1 cellular context compared by ENCODE assay signal in the genomic region with DNA sequence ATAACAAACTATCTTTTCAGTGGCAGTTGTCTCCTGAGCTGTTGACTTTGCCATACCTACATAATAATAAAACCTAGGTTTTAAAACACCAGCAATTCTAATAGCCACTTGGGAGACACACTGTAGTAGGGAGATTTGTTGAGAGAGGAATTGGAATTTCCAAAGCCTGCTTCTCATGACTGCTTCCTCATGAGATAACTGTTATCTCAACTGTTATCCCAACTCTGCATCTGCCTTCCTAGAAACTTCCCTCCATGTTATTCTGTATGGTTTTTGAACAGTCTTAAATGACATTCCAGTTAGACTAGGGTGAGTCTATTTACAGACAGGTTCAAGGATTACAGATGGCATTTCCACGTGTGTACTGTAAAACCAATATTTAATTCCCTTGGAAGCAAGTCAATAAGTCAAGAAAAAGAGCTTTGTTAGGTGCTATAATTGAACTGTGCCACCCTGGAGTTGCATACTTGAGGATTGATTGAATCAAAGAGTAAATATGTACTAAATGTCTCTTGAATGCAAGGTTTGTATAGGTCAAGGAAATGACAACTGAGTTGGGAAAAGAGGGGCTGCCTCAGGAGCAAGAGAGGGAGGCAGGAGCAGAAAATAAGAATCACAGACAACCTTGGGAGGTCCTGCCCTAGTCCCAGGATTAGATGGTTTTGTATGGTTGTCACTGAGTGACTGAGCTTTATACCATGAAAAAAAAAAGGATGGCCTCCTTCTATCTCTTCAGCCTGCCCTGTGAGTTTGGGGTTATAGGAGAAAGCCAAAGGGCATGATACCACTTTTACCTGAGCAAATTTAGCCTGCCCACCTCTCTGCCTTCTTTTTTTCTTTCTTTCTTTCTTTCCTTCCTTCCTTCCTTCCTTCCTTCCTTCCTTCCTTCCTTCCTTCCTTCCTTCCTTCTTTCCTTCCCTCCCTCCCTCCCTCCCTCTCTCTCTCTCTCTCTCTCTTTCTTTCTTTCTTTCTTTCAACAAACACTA.
TF ChIP-seq lines count a peak whose summit lies in the region.

No MANE protein-coding gene starts in this region.

TF ChIP-seq in HepG2, 621 proteins besides CTCF, POLR2A, EP300 and RAD21 (continued from another document):
- TF ChIP-seq, protein P1, sequence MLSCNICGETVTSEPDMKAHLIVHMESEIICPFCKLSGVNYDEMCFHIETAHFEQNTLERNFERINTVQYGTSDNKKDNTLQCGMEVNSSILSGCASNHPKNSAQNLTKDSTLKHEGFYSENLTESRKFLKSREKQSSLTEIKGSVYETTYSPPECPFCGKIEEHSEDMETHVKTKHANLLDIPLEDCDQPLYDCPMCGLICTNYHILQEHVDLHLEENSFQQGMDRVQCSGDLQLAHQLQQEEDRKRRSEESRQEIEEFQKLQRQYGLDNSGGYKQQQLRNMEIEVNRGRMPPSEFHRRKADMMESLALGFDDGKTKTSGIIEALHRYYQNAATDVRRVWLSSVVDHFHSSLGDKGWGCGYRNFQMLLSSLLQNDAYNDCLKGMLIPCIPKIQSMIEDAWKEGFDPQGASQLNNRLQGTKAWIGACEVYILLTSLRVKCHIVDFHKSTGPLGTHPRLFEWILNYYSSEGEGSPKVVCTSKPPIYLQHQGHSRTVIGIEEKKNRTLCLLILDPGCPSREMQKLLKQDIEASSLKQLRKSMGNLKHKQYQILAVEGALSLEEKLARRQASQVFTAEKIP (CRISPR knock-in tag; IDR thresholded peaks at IDR 0.05; ENCODE audit: borderline replicate concordance): no peak
- TF ChIP-seq, protein P2, sequence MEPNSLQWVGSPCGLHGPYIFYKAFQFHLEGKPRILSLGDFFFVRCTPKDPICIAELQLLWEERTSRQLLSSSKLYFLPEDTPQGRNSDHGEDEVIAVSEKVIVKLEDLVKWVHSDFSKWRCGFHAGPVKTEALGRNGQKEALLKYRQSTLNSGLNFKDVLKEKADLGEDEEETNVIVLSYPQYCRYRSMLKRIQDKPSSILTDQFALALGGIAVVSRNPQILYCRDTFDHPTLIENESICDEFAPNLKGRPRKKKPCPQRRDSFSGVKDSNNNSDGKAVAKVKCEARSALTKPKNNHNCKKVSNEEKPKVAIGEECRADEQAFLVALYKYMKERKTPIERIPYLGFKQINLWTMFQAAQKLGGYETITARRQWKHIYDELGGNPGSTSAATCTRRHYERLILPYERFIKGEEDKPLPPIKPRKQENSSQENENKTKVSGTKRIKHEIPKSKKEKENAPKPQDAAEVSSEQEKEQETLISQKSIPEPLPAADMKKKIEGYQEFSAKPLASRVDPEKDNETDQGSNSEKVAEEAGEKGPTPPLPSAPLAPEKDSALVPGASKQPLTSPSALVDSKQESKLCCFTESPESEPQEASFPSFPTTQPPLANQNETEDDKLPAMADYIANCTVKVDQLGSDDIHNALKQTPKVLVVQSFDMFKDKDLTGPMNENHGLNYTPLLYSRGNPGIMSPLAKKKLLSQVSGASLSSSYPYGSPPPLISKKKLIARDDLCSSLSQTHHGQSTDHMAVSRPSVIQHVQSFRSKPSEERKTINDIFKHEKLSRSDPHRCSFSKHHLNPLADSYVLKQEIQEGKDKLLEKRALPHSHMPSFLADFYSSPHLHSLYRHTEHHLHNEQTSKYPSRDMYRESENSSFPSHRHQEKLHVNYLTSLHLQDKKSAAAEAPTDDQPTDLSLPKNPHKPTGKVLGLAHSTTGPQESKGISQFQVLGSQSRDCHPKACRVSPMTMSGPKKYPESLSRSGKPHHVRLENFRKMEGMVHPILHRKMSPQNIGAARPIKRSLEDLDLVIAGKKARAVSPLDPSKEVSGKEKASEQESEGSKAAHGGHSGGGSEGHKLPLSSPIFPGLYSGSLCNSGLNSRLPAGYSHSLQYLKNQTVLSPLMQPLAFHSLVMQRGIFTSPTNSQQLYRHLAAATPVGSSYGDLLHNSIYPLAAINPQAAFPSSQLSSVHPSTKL (CRISPR knock-in tag; IDR thresholded peaks at IDR 0.05): peak; percentile 91
- TF ChIP-seq SAP130 (CRISPR knock-in tag; IDR thresholded peaks at IDR 0.05; ENCODE audit: low read depth) (peak; percentile 78), CBX1 (IDR thresholded peaks at IDR 0.05; ENCODE audit: low read depth) (no peak), ZNF619 (CRISPR knock-in tag; IDR thresholded peaks at IDR 0.05) (no peak), CHD4 (IDR thresholded peaks at IDR 0.05; ENCODE audit: borderline replicate concordance, low read length) (no peak), MTA1 (CRISPR knock-in tag; IDR thresholded peaks at IDR 0.05; ENCODE audit: borderline replicate concordance) (no peak), SAFB2 (CRISPR knock-in tag; IDR thresholded peaks at IDR 0.05; ENCODE audit: borderline replicate concordance, low read depth) (no peak), HOXA9 (CRISPR knock-in tag; IDR thresholded peaks at IDR 0.05; ENCODE audit: borderline replicate concordance) (no peak), SSRP1 (CRISPR knock-in tag; IDR thresholded peaks at IDR 0.05) (no peak), CCAR2 (optimal IDR thresholded peaks at IDR 0.05; ENCODE audit: low read depth, low read length) (no peak)
- TF ChIP-seq, protein P3, sequence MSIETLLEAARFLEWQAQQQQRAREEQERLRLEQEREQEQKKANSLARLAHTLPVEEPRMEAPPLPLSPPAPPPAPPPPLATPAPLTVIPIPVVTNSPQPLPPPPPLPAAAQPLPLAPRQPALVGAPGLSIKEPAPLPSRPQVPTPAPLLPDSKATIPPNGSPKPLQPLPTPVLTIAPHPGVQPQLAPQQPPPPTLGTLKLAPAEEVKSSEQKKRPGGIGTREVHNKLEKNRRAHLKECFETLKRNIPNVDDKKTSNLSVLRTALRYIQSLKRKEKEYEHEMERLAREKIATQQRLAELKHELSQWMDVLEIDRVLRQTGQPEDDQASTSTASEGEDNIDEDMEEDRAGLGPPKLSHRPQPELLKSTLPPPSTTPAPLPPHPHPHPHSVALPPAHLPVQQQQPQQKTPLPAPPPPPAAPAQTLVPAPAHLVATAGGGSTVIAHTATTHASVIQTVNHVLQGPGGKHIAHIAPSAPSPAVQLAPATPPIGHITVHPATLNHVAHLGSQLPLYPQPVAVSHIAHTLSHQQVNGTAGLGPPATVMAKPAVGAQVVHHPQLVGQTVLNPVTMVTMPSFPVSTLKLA (IDR thresholded peaks at IDR 0.05): peak; percentile 46; the same call in 1 of the 2 replicates
- TF ChIP-seq, protein P4, sequence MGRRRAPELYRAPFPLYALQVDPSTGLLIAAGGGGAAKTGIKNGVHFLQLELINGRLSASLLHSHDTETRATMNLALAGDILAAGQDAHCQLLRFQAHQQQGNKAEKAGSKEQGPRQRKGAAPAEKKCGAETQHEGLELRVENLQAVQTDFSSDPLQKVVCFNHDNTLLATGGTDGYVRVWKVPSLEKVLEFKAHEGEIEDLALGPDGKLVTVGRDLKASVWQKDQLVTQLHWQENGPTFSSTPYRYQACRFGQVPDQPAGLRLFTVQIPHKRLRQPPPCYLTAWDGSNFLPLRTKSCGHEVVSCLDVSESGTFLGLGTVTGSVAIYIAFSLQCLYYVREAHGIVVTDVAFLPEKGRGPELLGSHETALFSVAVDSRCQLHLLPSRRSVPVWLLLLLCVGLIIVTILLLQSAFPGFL (CRISPR knock-in tag; IDR thresholded peaks at IDR 0.05): no peak
